ENCODE assay signal across 17 cellular contexts in the genomic region with DNA sequence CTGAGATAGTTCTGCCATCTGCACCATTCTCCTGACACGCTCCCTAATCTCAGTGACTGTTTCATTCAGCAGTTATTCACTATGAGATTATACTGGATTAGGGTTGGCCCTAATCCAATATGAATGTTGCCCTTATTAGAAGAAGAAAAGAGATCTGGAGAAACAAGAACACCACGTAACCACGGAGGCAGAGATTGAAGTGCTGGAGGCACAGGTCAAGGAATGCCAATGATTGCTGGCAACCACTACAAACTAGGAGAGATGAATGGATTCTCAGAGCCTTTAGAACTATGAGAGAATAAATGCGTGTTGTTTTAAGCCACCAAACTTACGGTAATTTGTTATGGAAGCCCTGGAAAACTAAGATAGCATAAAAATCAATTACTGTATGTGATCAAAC.
"Had no signal": no experiment of that assay in that cellular context is flagged by ENCODE, and none has a peak within 500 bp of the region (broad histone marks: within the 10 kb centered on the region; RNA-seq: fewer than 3 reads in every experiment).

No MANE protein-coding gene starts in this region.

- H3K9ac ChIP-seq: SK-N-SH had no signal

- H3K36me3 Mint-ChIP-seq: activated CD8-positive, alpha-beta memory T cell treated with anti-CD3 and anti-CD28 coated beads, Interleukin-2, amount 10 ng/mL, durations not matched to agents 7 days and 5 days; activated naive CD4-positive, alpha-beta T cell treated with anti-CD3 and anti-CD28 coated beads, Interleukin-2, amount 50 U/mL, for 72 hours had no signal

- H3K4me2 ChIP-seq: SK-N-SH had no signal

- H3K4me3 Mint-ChIP-seq: activated CD8-positive, alpha-beta memory T cell treated with anti-CD3 and anti-CD28 coated beads, Interleukin-2, amount 10 ng/mL, durations not matched to agents 7 days and 5 days; activated T-cell treated with anti-CD3 and anti-CD28 coated beads, Interleukin-2, amount 50 U/mL, for 24 hours; memory B cell; naive thymus-derived CD8-positive, alpha-beta T cell; stimulated activated naive B cell treated with anti-CD40 and anti-IgM and Interleukin-4, amounts not matched to agents 10 μg/mL and 1 μg/mL and 100 μg/mL, for 72 hours; T-cell had no signal

- ATAC-seq: activated CD8-positive, alpha-beta memory T cell treated with anti-CD3 and anti-CD28 coated beads, Interleukin-2, amount 10 ng/mL, durations not matched to agents 7 days and 5 days; activated naive CD4-positive, alpha-beta T cell treated with anti-CD3 and anti-CD28 coated beads, Interleukin-2, amount 50 U/mL, for 72 hours; left ventricle myocardium superior; naive thymus-derived CD8-positive, alpha-beta T cell; stimulated activated naive B cell treated with anti-CD40 and anti-IgM and Interleukin-4, amounts not matched to agents 10 μg/mL and 1 μg/mL and 100 μg/mL, for 72 hours; T-cell had no signal

- H3K27ac Mint-ChIP-seq: activated CD8-positive, alpha-beta memory T cell treated with anti-CD3 and anti-CD28 coated beads, Interleukin-2, amount 10 ng/mL, durations not matched to agents 7 days and 5 days; activated naive CD4-positive, alpha-beta T cell treated with anti-CD3 and anti-CD28 coated beads, Interleukin-2, amount 50 U/mL, for 72 hours; activated T-cell treated with anti-CD3 and anti-CD28 coated beads, Interleukin-2, amount 50 U/mL, for 24 hours; memory B cell; stimulated activated naive B cell treated with anti-CD40 and anti-IgM and Interleukin-4, amounts not matched to agents 10 μg/mL and 1 μg/mL and 100 μg/mL, for 72 hours had no signal

- H3K27me3 Mint-ChIP-seq: activated CD8-positive, alpha-beta memory T cell treated with anti-CD3 and anti-CD28 coated beads, Interleukin-2, amount 10 ng/mL, durations not matched to agents 7 days and 5 days; activated T-cell treated with anti-CD3 and anti-CD28 coated beads, Interleukin-2, amount 50 U/mL, for 24 hours; memory B cell; naive thymus-derived CD8-positive, alpha-beta T cell; stimulated activated naive B cell treated with anti-CD40 and anti-IgM and Interleukin-4, amounts not matched to agents 10 μg/mL and 1 μg/mL and 100 μg/mL, for 72 hours; T-cell had no signal

- DNase-seq: activated CD4-positive, alpha-beta T cell treated with anti-CD3 and anti-CD28 coated beads, Interleukin-2, amount 50 U/mL, for 48 hours; activated CD4-positive, CD25-positive, alpha-beta regulatory T cell treated with anti-CD3 and anti-CD28 coated beads, Interleukin-2, amount 50 U/mL, for 72 hours; activated CD8-positive, alpha-beta memory T cell treated with anti-CD3 and anti-CD28 coated beads, Interleukin-2, amount 10 ng/mL, durations not matched to agents 7 days and 5 days; activated effector memory CD4-positive, alpha-beta T cell treated with Interleukin-2 at 50 U/mL for 16 hours; activated T-cell treated with anti-CD3 and anti-CD28 coated beads, Interleukin-2, amount 50 U/mL, for 24 hours; hypothalamus; kidney glomerular epithelial cell; left ventricle myocardium superior; naive thymus-derived CD8-positive, alpha-beta T cell; retina; SK-N-SH; stimulated activated CD4-positive, alpha-beta T cell treated with anti-CD3 and anti-CD28 coated beads, Interleukin-2, amount 100 ng/mL, for 48 hours; stimulated activated naive B cell treated with anti-CD40 and anti-IgM and Interleukin-4, amounts not matched to agents 10 μg/mL and 1 μg/mL and 100 μg/mL, for 72 hours; T-cell; T-helper 9 cell had no signal

- H3K9me3 ChIP-seq: SK-N-SH had no signal

- H3K9me3 Mint-ChIP-seq: activated naive CD4-positive, alpha-beta T cell treated with anti-CD3 and anti-CD28 coated beads, Interleukin-2, amount 50 U/mL, for 72 hours; activated T-cell treated with anti-CD3 and anti-CD28 coated beads, Interleukin-2, amount 50 U/mL, for 24 hours; memory B cell; naive thymus-derived CD8-positive, alpha-beta T cell; stimulated activated naive B cell treated with anti-CD40 and anti-IgM and Interleukin-4, amounts not matched to agents 10 μg/mL and 1 μg/mL and 100 μg/mL, for 72 hours; T-cell had no signal
